ENCODE assay signal across 1 cellular context in the genomic region with DNA sequence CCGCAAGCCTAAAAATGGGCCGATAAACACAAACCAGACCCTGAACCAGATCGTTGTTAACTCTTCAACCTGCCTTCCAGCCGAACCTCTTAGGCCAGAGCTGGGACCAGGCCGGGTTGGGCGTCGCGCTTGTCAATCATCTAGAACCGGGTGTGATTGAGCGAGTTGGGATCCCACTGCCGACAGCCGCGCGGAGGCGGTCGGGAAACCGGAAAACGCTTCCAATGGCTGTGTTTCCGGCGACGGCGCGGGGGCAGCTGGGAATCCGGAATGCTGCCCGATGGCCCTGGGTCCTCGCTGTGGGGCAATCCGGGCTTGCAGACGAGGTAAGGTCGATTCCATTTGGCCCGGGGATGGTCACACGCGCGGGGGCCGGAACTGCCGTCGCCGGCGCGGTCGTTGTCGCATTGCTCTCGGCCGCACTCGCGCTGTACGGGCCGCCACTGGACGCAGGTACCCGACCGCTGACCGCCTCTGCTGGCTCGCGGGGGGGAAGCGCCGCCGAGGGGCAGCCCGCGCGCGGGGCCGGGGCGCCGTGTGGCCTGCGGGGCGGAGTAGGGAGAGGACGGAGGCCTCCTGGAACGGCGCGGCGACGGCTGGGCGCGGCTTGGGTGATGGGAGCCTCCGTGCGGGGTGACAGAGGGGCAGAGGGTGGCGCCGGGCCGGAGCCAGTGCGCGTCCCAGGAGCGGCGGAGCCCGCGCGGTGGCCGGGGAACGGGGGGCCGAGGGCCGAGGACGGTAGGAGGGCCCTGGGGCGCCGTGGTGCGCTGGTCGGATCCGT.
TF ChIP-seq lines count a peak whose summit lies in the region.

A gene (plus strand): TSS at position 224 of the 781 bp plus-strand sequence. CDS start 57 bp downstream, at position 281.

TF ChIP-seq in WTC11, 78 proteins besides CTCF, POLR2A, EP300 and RAD21 (continued from another document):
- TF ChIP-seq, protein P1, sequence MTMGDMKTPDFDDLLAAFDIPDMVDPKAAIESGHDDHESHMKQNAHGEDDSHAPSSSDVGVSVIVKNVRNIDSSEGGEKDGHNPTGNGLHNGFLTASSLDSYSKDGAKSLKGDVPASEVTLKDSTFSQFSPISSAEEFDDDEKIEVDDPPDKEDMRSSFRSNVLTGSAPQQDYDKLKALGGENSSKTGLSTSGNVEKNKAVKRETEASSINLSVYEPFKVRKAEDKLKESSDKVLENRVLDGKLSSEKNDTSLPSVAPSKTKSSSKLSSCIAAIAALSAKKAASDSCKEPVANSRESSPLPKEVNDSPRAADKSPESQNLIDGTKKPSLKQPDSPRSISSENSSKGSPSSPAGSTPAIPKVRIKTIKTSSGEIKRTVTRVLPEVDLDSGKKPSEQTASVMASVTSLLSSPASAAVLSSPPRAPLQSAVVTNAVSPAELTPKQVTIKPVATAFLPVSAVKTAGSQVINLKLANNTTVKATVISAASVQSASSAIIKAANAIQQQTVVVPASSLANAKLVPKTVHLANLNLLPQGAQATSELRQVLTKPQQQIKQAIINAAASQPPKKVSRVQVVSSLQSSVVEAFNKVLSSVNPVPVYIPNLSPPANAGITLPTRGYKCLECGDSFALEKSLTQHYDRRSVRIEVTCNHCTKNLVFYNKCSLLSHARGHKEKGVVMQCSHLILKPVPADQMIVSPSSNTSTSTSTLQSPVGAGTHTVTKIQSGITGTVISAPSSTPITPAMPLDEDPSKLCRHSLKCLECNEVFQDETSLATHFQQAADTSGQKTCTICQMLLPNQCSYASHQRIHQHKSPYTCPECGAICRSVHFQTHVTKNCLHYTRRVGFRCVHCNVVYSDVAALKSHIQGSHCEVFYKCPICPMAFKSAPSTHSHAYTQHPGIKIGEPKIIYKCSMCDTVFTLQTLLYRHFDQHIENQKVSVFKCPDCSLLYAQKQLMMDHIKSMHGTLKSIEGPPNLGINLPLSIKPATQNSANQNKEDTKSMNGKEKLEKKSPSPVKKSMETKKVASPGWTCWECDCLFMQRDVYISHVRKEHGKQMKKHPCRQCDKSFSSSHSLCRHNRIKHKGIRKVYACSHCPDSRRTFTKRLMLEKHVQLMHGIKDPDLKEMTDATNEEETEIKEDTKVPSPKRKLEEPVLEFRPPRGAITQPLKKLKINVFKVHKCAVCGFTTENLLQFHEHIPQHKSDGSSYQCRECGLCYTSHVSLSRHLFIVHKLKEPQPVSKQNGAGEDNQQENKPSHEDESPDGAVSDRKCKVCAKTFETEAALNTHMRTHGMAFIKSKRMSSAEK (CRISPR knock-in tag; IDR thresholded peaks at IDR 0.05; ENCODE audit: borderline replicate concordance) = 0 out of 2 replicates have a peak, but pooled peaks have one; percentile 74
- TF ChIP-seq, protein P2, sequence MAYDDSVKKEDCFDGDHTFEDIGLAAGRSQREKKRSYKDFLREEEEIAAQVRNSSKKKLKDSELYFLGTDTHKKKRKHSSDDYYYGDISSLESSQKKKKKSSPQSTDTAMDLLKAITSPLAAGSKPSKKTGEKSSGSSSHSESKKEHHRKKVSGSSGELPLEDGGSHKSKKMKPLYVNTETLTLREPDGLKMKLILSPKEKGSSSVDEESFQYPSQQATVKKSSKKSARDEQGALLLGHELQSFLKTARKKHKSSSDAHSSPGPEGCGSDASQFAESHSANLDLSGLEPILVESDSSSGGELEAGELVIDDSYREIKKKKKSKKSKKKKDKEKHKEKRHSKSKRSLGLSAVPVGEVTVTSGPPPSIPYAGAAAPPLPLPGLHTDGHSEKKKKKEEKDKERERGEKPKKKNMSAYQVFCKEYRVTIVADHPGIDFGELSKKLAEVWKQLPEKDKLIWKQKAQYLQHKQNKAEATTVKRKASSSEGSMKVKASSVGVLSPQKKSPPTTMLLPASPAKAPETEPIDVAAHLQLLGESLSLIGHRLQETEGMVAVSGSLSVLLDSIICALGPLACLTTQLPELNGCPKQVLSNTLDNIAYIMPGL (CRISPR knock-in tag; IDR thresholded peaks at IDR 0.05) = peak; percentile 51; the same call in 1 of the 2 replicates
- TF ChIP-seq MXD4 (CRISPR knock-in tag; IDR thresholded peaks at IDR 0.05; ENCODE audit: borderline replicate concordance) = no peak
- TF ChIP-seq NFYB (CRISPR knock-in tag; conservative IDR thresholded peaks at IDR 0.05; ENCODE audit: low read depth) = peak; percentile 77
- TF ChIP-seq TEAD4 (CRISPR knock-in tag; IDR thresholded peaks at IDR 0.05) = 0 out of 2 replicates have a peak, but pooled peaks have one; percentile 63
- TF ChIP-seq TP53 (CRISPR knock-in tag; IDR thresholded peaks at IDR 0.05) = peak; percentile 90
- no peak for TF ChIP-seq ZNF219 (CRISPR knock-in tag; IDR thresholded peaks at IDR 0.05; ENCODE audit: borderline replicate concordance)
- TF ChIP-seq SMAD3 (CRISPR knock-in tag; IDR thresholded peaks at IDR 0.05; ENCODE audit: borderline replicate concordance) = peak; percentile 76
- TF ChIP-seq ZBTB21 (CRISPR knock-in tag; IDR thresholded peaks at IDR 0.05; ENCODE audit: borderline replicate concordance) = peak; percentile 69; the same call in 1 of the 2 replicates
- TF ChIP-seq NR3C1 (CRISPR knock-in tag; conservative IDR thresholded peaks at IDR 0.05; ENCODE audit: low read depth) = peak; percentile 73; the same call in 1 of the 2 replicates
- peak; percentile 74; the same call in 1 of the 2 replicates for TF ChIP-seq FOXK1 (CRISPR knock-in tag; IDR thresholded peaks at IDR 0.05)
- no peak for TF ChIP-seq RORB (CRISPR knock-in tag; IDR thresholded peaks at IDR 0.05)
- TF ChIP-seq CBFB (CRISPR knock-in tag; IDR thresholded peaks at IDR 0.05; ENCODE audit: low read depth) = 0 out of 2 replicates have a peak, but pooled peaks have one; percentile 56
- peak; percentile 69; the same call in 1 of the 2 replicates for TF ChIP-seq ETV6 (CRISPR knock-in tag; IDR thresholded peaks at IDR 0.05)
- TF ChIP-seq, protein P3, sequence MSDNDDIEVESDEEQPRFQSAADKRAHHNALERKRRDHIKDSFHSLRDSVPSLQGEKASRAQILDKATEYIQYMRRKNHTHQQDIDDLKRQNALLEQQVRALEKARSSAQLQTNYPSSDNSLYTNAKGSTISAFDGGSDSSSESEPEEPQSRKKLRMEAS (CRISPR knock-in tag; IDR thresholded peaks at IDR 0.05) = peak; percentile 75
- peak; percentile 68 for TF ChIP-seq CREM (CRISPR knock-in tag; IDR thresholded peaks at IDR 0.05)
- TF ChIP-seq, protein P4, sequence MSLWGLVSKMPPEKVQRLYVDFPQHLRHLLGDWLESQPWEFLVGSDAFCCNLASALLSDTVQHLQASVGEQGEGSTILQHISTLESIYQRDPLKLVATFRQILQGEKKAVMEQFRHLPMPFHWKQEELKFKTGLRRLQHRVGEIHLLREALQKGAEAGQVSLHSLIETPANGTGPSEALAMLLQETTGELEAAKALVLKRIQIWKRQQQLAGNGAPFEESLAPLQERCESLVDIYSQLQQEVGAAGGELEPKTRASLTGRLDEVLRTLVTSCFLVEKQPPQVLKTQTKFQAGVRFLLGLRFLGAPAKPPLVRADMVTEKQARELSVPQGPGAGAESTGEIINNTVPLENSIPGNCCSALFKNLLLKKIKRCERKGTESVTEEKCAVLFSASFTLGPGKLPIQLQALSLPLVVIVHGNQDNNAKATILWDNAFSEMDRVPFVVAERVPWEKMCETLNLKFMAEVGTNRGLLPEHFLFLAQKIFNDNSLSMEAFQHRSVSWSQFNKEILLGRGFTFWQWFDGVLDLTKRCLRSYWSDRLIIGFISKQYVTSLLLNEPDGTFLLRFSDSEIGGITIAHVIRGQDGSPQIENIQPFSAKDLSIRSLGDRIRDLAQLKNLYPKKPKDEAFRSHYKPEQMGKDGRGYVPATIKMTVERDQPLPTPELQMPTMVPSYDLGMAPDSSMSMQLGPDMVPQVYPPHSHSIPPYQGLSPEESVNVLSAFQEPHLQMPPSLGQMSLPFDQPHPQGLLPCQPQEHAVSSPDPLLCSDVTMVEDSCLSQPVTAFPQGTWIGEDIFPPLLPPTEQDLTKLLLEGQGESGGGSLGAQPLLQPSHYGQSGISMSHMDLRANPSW (CRISPR knock-in tag; conservative IDR thresholded peaks at IDR 0.05; ENCODE audit: low read depth) = no peak
- TF ChIP-seq, protein P5, sequence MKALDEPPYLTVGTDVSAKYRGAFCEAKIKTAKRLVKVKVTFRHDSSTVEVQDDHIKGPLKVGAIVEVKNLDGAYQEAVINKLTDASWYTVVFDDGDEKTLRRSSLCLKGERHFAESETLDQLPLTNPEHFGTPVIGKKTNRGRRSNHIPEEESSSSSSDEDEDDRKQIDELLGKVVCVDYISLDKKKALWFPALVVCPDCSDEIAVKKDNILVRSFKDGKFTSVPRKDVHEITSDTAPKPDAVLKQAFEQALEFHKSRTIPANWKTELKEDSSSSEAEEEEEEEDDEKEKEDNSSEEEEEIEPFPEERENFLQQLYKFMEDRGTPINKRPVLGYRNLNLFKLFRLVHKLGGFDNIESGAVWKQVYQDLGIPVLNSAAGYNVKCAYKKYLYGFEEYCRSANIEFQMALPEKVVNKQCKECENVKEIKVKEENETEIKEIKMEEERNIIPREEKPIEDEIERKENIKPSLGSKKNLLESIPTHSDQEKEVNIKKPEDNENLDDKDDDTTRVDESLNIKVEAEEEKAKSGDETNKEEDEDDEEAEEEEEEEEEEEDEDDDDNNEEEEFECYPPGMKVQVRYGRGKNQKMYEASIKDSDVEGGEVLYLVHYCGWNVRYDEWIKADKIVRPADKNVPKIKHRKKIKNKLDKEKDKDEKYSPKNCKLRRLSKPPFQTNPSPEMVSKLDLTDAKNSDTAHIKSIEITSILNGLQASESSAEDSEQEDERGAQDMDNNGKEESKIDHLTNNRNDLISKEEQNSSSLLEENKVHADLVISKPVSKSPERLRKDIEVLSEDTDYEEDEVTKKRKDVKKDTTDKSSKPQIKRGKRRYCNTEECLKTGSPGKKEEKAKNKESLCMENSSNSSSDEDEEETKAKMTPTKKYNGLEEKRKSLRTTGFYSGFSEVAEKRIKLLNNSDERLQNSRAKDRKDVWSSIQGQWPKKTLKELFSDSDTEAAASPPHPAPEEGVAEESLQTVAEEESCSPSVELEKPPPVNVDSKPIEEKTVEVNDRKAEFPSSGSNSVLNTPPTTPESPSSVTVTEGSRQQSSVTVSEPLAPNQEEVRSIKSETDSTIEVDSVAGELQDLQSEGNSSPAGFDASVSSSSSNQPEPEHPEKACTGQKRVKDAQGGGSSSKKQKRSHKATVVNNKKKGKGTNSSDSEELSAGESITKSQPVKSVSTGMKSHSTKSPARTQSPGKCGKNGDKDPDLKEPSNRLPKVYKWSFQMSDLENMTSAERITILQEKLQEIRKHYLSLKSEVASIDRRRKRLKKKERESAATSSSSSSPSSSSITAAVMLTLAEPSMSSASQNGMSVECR (CRISPR knock-in tag; IDR thresholded peaks at IDR 0.05; ENCODE audit: borderline replicate concordance) = peak; percentile 63; the same call in 1 of the 2 replicates
- 0 out of 2 replicates have a peak, but pooled peaks have one; percentile 9 for TF ChIP-seq NFE2L1 (CRISPR knock-in tag; IDR thresholded peaks at IDR 0.05)
